ENCODE assay signal across 1 cellular context in the genomic region with DNA sequence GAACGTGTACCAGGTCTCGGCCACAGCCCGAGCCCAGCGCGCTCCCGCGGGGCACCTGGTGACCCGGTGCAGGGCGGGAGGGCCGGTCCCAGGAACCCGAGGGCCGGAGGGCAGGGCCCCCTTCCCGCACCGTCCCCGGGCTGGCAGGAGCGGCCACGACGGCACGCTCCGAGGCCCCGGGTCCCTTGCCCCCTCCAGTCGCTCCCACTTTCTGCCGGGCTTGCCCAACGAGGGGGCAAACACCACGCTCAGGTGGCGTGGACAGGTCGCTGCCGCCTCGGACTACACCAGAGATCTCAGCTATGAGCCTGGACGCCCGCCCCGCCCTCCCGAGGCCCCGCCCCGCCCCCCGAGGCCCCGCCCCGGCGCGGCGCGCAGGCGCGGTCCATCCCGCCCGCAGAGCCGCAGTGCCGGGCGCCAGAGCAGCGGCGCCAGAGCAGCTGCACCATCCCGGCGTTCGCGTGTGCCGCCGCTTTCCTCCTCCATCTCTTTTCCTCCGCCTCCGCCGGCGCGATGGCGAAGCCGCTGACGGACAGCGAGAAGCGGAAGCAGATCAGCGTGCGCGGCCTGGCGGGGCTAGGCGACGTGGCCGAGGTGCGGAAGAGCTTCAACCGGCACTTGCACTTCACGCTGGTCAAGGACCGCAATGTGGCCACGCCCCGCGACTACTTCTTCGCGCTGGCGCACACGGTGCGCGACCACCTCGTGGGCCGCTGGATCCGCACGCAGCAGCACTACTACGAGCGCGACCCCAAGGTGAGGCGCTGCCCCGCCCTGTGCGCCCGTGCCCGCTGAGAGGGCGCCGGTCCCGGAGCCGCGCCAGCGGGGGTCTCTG.
A peak's percentile ranks its signal among the peaks of the same experiment; 100 is the strongest.
TF ChIP-seq lines count a peak whose summit lies in the region.

Gene PYGB (plus strand): TSS at position 420 of the 835 bp plus-strand sequence. CDS start 94 bp downstream, at position 514.

TF ChIP-seq in GM12878, 131 proteins besides CTCF, POLR2A, EP300 and RAD21 (continued from another document and continues in another):
- no peak for TF ChIP-seq JUND (IDR thresholded peaks at IDR 0.05; ENCODE audit: low read depth, low read length)
- no peak for TF ChIP-seq ZBED1 (IDR thresholded peaks at IDR 0.05; ENCODE audit: borderline replicate concordance)
- TF ChIP-seq EZH2 (IDR thresholded peaks at IDR 0.05; ENCODE audit: borderline replicate concordance, control insufficient read depth, low read depth, low read length) = no peak
- TF ChIP-seq RCOR1 (conservative IDR thresholded peaks at IDR 0.05; ENCODE audit: low read depth, low read length) = no peak
- TF ChIP-seq NFXL1 (IDR thresholded peaks at IDR 0.05; ENCODE audit: borderline replicate concordance) = no peak
- TF ChIP-seq MEF2B (IDR thresholded peaks at IDR 0.05; ENCODE audit: partially characterized antibody, poor library complexity, severe bottlenecking) = no peak
- TF ChIP-seq ZBTB40 (IDR thresholded peaks at IDR 0.05; ENCODE audit: borderline replicate concordance) = no peak
- no peak for TF ChIP-seq ZNF622 (IDR thresholded peaks at IDR 0.05)
- TF ChIP-seq STAT3 (IDR thresholded peaks at IDR 0.05; ENCODE audit: low read depth, low read length) = no peak
- TF ChIP-seq MTA3 (IDR thresholded peaks at IDR 0.05; ENCODE audit: borderline replicate concordance, low read length) = no peak
- TF ChIP-seq FOS (IDR thresholded peaks at IDR 0.05; ENCODE audit: borderline replicate concordance, extremely low read depth, insufficient read length) = no peak
- TF ChIP-seq RUNX3 (IDR thresholded peaks at IDR 0.05; ENCODE audit: low read length) = peak; percentile 54
- 0 out of 2 replicates have a peak, but pooled peaks have one; percentile 59 for TF ChIP-seq CREB1 (IDR thresholded peaks at IDR 0.05; ENCODE audit: low read depth)
- TF ChIP-seq BACH1 (IDR thresholded peaks at IDR 0.05; ENCODE audit: borderline replicate concordance) = peak; percentile 68
- no peak for TF ChIP-seq ZSCAN29 (IDR thresholded peaks at IDR 0.05)
- no peak for TF ChIP-seq RFX5 (IDR thresholded peaks at IDR 0.05; ENCODE audit: low read depth, low read length)
- peak; percentile 86 for TF ChIP-seq POLR2AphosphoS5 (IDR thresholded peaks at IDR 0.05; ENCODE audit: low read length)
- no peak for TF ChIP-seq IRF4 (IDR thresholded peaks at IDR 0.05; ENCODE audit: low read depth, low read length)
- no peak for TF ChIP-seq ZNF592 (IDR thresholded peaks at IDR 0.05)
- TF ChIP-seq WRNIP1 (IDR thresholded peaks at IDR 0.05; ENCODE audit: borderline replicate concordance, low read depth, low read length) = no peak
- peak; percentile 58; the same call in 1 of the 2 replicates for TF ChIP-seq RB1 (IDR thresholded peaks at IDR 0.05; ENCODE audit: borderline replicate concordance)
- TF ChIP-seq TCF12 (IDR thresholded peaks at IDR 0.05; ENCODE audit: low read depth, low read length) = peak; percentile 58; the same call in 1 of the 2 replicates
- no peak for TF ChIP-seq PRDM15 (CRISPR knock-in tag; IDR thresholded peaks at IDR 0.05)
- peak; percentile 72; the same call in 1 of the 2 replicates for TF ChIP-seq HDGF (IDR thresholded peaks at IDR 0.05)
- peak; percentile 9 for TF ChIP-seq SP1 (IDR thresholded peaks at IDR 0.05; ENCODE audit: low read depth, low read length)
- TF ChIP-seq PKNOX1 (IDR thresholded peaks at IDR 0.05) = peak; percentile 93
- no peak for TF ChIP-seq HCFC1 (IDR thresholded peaks at IDR 0.05; ENCODE audit: low read length)
- no peak for TF ChIP-seq TBL1XR1 (IDR thresholded peaks at IDR 0.05; ENCODE audit: low read depth, low read length)
- TF ChIP-seq RELA (IDR thresholded peaks at IDR 0.05; ENCODE audit: borderline replicate concordance, partially characterized antibody) = no peak
- no peak for TF ChIP-seq KAT2A (conservative IDR thresholded peaks at IDR 0.05; ENCODE audit: control insufficient read depth, low read depth, low read length)
- TF ChIP-seq CHD1 (IDR thresholded peaks at IDR 0.05; ENCODE audit: low read depth, low read length) = no peak
- peak; percentile 75; the same call in 1 of the 2 replicates for TF ChIP-seq IKZF1 (conservative IDR thresholded peaks at IDR 0.05)
- TF ChIP-seq BMI1 (IDR thresholded peaks at IDR 0.05; ENCODE audit: borderline replicate concordance) = no peak
- no peak for TF ChIP-seq HDAC2 (IDR thresholded peaks at IDR 0.05)
- no peak for TF ChIP-seq SUPT20H (IDR thresholded peaks at IDR 0.05; ENCODE audit: borderline replicate concordance, control insufficient read depth, low read depth, low read length)
- TF ChIP-seq ZNF24 (IDR thresholded peaks at IDR 0.05) = no peak
- TF ChIP-seq ATF2 (IDR thresholded peaks at IDR 0.05; ENCODE audit: low read length) = no peak
- no peak for TF ChIP-seq STAT1 (conservative IDR thresholded peaks at IDR 0.05)
- TF ChIP-seq, protein P1, sequence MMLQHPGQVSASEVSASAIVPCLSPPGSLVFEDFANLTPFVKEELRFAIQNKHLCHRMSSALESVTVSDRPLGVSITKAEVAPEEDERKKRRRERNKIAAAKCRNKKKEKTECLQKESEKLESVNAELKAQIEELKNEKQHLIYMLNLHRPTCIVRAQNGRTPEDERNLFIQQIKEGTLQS (IDR thresholded peaks at IDR 0.05; ENCODE audit: borderline replicate concordance, extremely low read depth, low read depth, low read length) = no peak
- TF ChIP-seq IKZF2 (IDR thresholded peaks at IDR 0.05) = no peak
- TF ChIP-seq CREM (IDR thresholded peaks at IDR 0.05; ENCODE audit: low read depth) = 0 out of 2 replicates have a peak, but pooled peaks have one; percentile 23
- TF ChIP-seq SREBF1 (IDR thresholded peaks at IDR 0.05; ENCODE audit: low read length) = no peak
- peak; percentile 81 for TF ChIP-seq LARP7 (IDR thresholded peaks at IDR 0.05)
- TF ChIP-seq MLLT1 (IDR thresholded peaks at IDR 0.05) = no peak
- no peak for TF ChIP-seq KDM1A (IDR thresholded peaks at IDR 0.05; ENCODE audit: borderline replicate concordance)
